1 cellular context compared by ENCODE assay signal in the genomic region with DNA sequence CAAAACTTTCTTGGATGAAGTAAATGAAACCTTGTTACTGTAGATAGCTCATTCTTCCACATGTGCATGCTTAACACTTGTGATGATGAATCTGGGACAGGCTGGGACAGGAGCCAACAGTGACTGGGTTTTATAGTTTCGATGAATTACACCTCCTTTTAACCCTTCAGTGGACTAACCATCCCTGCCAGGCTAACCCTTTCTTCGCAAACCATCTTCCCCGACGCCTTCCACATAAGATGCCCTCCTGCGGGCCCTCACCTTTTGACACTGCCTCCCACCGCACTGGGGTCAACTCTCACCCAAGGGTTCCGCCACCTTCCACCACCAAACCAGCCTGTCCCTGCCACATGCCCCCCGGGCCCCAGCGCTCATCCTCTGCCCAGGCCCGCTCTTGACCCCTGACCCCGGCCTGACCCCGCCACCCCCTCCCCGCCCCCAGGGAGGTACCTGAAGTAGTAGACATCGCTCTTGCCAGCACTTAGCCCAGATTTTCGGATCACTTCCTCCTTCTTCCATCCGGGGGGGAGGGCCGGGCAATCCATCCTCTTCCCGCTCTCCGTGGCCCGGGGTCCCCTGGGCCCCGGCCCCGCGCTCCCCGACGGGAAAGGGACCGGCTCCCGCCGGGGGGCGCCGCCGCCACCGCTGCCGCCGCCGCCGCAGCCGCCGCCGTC.
TF ChIP-seq lines count a peak whose summit lies in the region.

No MANE protein-coding gene starts in this region.

TF ChIP-seq in HEK293, 187 proteins besides CTCF, POLR2A, EP300 and RAD21 (continued from another document and continues in another):
- TF ChIP-seq, protein P1, sequence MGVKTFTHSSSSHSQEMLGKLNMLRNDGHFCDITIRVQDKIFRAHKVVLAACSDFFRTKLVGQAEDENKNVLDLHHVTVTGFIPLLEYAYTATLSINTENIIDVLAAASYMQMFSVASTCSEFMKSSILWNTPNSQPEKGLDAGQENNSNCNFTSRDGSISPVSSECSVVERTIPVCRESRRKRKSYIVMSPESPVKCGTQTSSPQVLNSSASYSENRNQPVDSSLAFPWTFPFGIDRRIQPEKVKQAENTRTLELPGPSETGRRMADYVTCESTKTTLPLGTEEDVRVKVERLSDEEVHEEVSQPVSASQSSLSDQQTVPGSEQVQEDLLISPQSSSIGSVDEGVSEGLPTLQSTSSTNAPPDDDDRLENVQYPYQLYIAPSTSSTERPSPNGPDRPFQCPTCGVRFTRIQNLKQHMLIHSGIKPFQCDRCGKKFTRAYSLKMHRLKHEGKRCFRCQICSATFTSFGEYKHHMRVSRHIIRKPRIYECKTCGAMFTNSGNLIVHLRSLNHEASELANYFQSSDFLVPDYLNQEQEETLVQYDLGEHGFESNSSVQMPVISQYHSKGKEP (tag by site-specific recombination; IDR thresholded peaks at IDR 0.05) = peak; percentile 50; the same call in 1 of the 2 replicates
- peak; percentile 80 for TF ChIP-seq KLF16 (tag by site-specific recombination; IDR thresholded peaks at IDR 0.05)
- 0 out of 2 replicates have a peak, but pooled peaks have one; percentile 21 for TF ChIP-seq ZFP3 (tag by site-specific recombination; IDR thresholded peaks at IDR 0.05; ENCODE audit: low read depth)
- no peak for TF ChIP-seq OSR2 (tag by site-specific recombination; IDR thresholded peaks at IDR 0.05)
- TF ChIP-seq, protein P2, sequence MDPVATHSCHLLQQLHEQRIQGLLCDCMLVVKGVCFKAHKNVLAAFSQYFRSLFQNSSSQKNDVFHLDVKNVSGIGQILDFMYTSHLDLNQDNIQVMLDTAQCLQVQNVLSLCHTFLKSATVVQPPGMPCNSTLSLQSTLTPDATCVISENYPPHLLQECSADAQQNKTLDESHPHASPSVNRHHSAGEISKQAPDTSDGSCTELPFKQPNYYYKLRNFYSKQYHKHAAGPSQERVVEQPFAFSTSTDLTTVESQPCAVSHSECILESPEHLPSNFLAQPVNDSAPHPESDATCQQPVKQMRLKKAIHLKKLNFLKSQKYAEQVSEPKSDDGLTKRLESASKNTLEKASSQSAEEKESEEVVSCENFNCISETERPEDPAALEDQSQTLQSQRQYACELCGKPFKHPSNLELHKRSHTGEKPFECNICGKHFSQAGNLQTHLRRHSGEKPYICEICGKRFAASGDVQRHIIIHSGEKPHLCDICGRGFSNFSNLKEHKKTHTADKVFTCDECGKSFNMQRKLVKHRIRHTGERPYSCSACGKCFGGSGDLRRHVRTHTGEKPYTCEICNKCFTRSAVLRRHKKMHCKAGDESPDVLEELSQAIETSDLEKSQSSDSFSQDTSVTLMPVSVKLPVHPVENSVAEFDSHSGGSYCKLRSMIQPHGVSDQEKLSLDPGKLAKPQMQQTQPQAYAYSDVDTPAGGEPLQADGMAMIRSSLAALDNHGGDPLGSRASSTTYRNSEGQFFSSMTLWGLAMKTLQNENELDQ (tag by site-specific recombination; IDR thresholded peaks at IDR 0.05; ENCODE audit: low read depth) = no peak
- no peak for TF ChIP-seq ZNF341 (tag by site-specific recombination; IDR thresholded peaks at IDR 0.05; ENCODE audit: low read depth)
- TF ChIP-seq ZNF501 (tag by site-specific recombination; IDR thresholded peaks at IDR 0.05) = peak; percentile 69
- TF ChIP-seq, protein P3, sequence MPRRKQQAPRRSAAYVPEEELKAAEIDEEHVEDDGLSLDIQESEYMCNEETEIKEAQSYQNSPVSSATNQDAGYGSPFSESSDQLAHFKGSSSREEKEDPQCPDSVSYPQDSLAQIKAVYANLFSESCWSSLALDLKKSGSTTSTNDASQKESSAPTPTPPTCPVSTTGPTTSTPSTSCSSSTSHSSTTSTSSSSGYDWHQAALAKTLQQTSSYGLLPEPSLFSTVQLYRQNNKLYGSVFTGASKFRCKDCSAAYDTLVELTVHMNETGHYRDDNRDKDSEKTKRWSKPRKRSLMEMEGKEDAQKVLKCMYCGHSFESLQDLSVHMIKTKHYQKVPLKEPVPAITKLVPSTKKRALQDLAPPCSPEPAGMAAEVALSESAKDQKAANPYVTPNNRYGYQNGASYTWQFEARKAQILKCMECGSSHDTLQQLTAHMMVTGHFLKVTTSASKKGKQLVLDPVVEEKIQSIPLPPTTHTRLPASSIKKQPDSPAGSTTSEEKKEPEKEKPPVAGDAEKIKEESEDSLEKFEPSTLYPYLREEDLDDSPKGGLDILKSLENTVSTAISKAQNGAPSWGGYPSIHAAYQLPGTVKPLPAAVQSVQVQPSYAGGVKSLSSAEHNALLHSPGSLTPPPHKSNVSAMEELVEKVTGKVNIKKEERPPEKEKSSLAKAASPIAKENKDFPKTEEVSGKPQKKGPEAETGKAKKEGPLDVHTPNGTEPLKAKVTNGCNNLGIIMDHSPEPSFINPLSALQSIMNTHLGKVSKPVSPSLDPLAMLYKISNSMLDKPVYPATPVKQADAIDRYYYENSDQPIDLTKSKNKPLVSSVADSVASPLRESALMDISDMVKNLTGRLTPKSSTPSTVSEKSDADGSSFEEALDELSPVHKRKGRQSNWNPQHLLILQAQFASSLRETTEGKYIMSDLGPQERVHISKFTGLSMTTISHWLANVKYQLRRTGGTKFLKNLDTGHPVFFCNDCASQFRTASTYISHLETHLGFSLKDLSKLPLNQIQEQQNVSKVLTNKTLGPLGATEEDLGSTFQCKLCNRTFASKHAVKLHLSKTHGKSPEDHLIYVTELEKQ (tag by site-specific recombination; IDR thresholded peaks at IDR 0.05; ENCODE audit: borderline replicate concordance) = no peak
- TF ChIP-seq, protein P4, sequence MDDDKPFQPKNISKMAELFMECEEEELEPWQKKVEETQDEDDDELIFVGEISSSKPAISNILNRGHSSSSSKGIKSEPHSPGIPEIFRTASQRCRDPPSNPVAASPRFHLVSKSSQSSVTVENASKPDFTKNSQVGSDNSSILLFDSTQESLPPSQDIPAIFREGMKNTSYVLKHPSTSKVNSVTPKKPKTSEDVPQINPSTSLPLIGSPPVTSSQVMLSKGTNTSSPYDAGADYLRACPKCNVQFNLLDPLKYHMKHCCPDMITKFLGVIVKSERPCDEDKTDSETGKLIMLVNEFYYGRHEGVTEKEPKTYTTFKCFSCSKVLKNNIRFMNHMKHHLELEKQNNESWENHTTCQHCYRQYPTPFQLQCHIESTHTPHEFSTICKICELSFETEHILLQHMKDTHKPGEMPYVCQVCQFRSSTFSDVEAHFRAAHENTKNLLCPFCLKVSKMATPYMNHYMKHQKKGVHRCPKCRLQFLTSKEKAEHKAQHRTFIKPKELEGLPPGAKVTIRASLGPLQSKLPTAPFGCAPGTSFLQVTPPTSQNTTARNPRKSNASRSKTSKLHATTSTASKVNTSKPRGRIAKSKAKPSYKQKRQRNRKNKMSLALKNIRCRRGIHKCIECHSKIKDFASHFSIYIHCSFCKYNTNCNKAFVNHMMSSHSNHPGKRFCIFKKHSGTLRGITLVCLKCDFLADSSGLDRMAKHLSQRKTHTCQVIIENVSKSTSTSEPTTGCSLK (tag by site-specific recombination; IDR thresholded peaks at IDR 0.05) = no peak
- TF ChIP-seq ZNF654 (tag by site-specific recombination; IDR thresholded peaks at IDR 0.05; ENCODE audit: low read depth) = no peak
- TF ChIP-seq YY2 (tag by site-specific recombination; IDR thresholded peaks at IDR 0.05) = no peak
- peak; percentile 54; the same call in 1 of the 2 replicates for TF ChIP-seq KLF9 (tag by site-specific recombination; IDR thresholded peaks at IDR 0.05; ENCODE audit: low read depth)
- TF ChIP-seq ZNF664 (tag by site-specific recombination; IDR thresholded peaks at IDR 0.05) = peak; percentile 61; the same call in 1 of the 2 replicates
- TF ChIP-seq, protein P5, sequence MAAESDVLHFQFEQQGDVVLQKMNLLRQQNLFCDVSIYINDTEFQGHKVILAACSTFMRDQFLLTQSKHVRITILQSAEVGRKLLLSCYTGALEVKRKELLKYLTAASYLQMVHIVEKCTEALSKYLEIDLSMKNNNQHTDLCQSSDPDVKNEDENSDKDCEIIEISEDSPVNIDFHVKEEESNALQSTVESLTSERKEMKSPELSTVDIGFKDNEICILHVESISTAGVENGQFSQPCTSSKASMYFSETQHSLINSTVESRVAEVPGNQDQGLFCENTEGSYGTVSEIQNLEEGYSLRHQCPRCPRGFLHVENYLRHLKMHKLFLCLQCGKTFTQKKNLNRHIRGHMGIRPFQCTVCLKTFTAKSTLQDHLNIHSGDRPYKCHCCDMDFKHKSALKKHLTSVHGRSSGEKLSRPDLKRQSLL (tag by site-specific recombination; IDR thresholded peaks at IDR 0.05) = no peak
- TF ChIP-seq ZNF530 (tag by site-specific recombination; IDR thresholded peaks at IDR 0.05; ENCODE audit: low read depth) = no peak
- TF ChIP-seq ZNF157 (tag by site-specific recombination; IDR thresholded peaks at IDR 0.05) = no peak
- TF ChIP-seq, protein P6, sequence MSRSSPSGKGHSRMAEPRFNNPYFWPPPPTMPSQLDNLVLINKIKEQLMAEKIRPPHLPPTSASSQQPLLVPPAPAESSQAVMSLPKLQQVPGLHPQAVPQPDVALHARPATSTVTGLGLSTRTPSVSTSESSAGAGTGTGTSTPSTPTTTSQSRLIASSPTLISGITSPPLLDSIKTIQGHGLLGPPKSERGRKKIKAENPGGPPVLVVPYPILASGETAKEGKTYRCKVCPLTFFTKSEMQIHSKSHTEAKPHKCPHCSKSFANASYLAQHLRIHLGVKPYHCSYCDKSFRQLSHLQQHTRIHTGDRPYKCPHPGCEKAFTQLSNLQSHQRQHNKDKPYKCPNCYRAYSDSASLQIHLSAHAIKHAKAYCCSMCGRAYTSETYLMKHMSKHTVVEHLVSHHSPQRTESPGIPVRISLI (tag by site-specific recombination; IDR thresholded peaks at IDR 0.05) = no peak
- no peak for TF ChIP-seq ZNF707 (tag by site-specific recombination; IDR thresholded peaks at IDR 0.05)
- TF ChIP-seq GLI2 (tag by site-specific recombination; IDR thresholded peaks at IDR 0.05; ENCODE audit: borderline replicate concordance, low read depth) = no peak
- TF ChIP-seq, protein P7, sequence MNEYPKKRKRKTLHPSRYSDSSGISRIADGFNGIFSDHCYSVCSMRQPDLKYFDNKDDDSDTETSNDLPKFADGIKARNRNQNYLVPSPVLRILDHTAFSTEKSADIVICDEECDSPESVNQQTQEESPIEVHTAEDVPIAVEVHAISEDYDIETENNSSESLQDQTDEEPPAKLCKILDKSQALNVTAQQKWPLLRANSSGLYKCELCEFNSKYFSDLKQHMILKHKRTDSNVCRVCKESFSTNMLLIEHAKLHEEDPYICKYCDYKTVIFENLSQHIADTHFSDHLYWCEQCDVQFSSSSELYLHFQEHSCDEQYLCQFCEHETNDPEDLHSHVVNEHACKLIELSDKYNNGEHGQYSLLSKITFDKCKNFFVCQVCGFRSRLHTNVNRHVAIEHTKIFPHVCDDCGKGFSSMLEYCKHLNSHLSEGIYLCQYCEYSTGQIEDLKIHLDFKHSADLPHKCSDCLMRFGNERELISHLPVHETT (tag by site-specific recombination; IDR thresholded peaks at IDR 0.05) = 0 out of 2 replicates have a peak, but pooled peaks have one; percentile 44
- no peak for TF ChIP-seq ZNF561 (tag by site-specific recombination; IDR thresholded peaks at IDR 0.05; ENCODE audit: borderline replicate concordance)
- peak; percentile 49; the same call in 1 of the 2 replicates for TF ChIP-seq ZBTB48 (tag by site-specific recombination; IDR thresholded peaks at IDR 0.05)
- peak; percentile 56 for TF ChIP-seq ZNF366 (tag by site-specific recombination; conservative IDR thresholded peaks at IDR 0.05)
- peak; percentile 84 for TF ChIP-seq ZXDB (tag by site-specific recombination; IDR thresholded peaks at IDR 0.05)
- TF ChIP-seq ZBTB17 (tag by site-specific recombination; IDR thresholded peaks at IDR 0.05) = 0 out of 2 replicates have a peak, but pooled peaks have one; percentile 22
- no peak for TF ChIP-seq ZNF670 (tag by site-specific recombination; IDR thresholded peaks at IDR 0.05; ENCODE audit: low read depth)
- TF ChIP-seq FEZF1 (tag by site-specific recombination; IDR thresholded peaks at IDR 0.05) = no peak
- 0 out of 2 replicates have a peak, but pooled peaks have one; percentile 25 for TF ChIP-seq ZNF76 (tag by site-specific recombination; IDR thresholded peaks at IDR 0.05; ENCODE audit: borderline replicate concordance, low read depth)
- TF ChIP-seq, protein P8, sequence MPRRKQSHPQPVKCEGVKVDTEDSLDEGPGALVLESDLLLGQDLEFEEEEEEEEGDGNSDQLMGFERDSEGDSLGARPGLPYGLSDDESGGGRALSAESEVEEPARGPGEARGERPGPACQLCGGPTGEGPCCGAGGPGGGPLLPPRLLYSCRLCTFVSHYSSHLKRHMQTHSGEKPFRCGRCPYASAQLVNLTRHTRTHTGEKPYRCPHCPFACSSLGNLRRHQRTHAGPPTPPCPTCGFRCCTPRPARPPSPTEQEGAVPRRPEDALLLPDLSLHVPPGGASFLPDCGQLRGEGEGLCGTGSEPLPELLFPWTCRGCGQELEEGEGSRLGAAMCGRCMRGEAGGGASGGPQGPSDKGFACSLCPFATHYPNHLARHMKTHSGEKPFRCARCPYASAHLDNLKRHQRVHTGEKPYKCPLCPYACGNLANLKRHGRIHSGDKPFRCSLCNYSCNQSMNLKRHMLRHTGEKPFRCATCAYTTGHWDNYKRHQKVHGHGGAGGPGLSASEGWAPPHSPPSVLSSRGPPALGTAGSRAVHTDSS (tag by site-specific recombination; IDR thresholded peaks at IDR 0.05) = peak; percentile 56
- TF ChIP-seq ZNF660 (tag by site-specific recombination; IDR thresholded peaks at IDR 0.05) = peak; percentile 60; the same call in 1 of the 2 replicates
- peak; percentile 39; the same call in 1 of the 2 replicates for TF ChIP-seq ZNF324 (tag by site-specific recombination; IDR thresholded peaks at IDR 0.05)
- TF ChIP-seq ZNF529 (tag by site-specific recombination; IDR thresholded peaks at IDR 0.05; ENCODE audit: insufficient replicate concordance) = no peak
- TF ChIP-seq ZNF426 (tag by site-specific recombination; IDR thresholded peaks at IDR 0.05) = no peak
- no peak for TF ChIP-seq ZNF114 (tag by site-specific recombination; IDR thresholded peaks at IDR 0.05)
- TF ChIP-seq ZBTB20 (tag by site-specific recombination; IDR thresholded peaks at IDR 0.05) = peak; percentile 26; the same call in 1 of the 2 replicates
- peak; percentile 29; the same call in 1 of the 2 replicates for TF ChIP-seq KLF8 (tag by site-specific recombination; IDR thresholded peaks at IDR 0.05)
- TF ChIP-seq, protein P9, sequence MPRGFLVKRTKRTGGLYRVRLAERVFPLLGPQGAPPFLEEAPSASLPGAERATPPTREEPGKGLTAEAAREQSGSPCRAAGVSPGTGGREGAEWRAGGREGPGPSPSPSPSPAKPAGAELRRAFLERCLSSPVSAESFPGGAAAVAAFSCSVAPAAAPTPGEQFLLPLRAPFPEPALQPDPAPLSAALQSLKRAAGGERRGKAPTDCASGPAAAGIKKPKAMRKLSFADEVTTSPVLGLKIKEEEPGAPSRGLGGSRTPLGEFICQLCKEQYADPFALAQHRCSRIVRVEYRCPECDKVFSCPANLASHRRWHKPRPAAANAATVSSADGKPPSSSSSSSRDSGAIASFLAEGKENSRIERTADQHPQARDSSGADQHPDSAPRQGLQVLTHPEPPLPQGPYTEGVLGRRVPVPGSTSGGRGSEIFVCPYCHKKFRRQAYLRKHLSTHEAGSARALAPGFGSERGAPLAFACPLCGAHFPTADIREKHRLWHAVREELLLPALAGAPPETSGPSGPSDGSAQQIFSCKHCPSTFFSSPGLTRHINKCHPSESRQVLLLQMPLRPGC (tag by site-specific recombination; IDR thresholded peaks at IDR 0.05) = 0 out of 2 replicates have a peak, but pooled peaks have one; percentile 28
- TF ChIP-seq ZNF202 (tag by site-specific recombination; IDR thresholded peaks at IDR 0.05; ENCODE audit: borderline replicate concordance) = no peak
- TF ChIP-seq ZNF423 (tag by site-specific recombination; IDR thresholded peaks at IDR 0.05) = no peak
- peak; percentile 96 for TF ChIP-seq ZSCAN30 (tag by site-specific recombination; IDR thresholded peaks at IDR 0.05)
- TF ChIP-seq KLF7 (tag by site-specific recombination; IDR thresholded peaks at IDR 0.05; ENCODE audit: borderline replicate concordance) = no peak
